In genomic region chr3:34207826-34208225, GRCh38 we compare ENCODE assay signal across 27 cellular contexts.
DNase-seq lines count a peak whose midpoint lies in the region; ATAC-seq and TF ChIP-seq lines count a peak whose summit lies in the region.
"Had no signal": no experiment of that assay in that cellular context is flagged by ENCODE, and none has a peak within 500 bp of the region (broad histone marks: within the 10 kb centered on the region; RNA-seq: fewer than 3 reads in every experiment).

No MANE protein-coding gene starts in this region.

- no peak overlapping the region for H3K4me3 Mint-ChIP-seq in nephron
- H3K4me3 Mint-ChIP-seq: activated B cell treated with CpG ODN at 0.5 μM for 24 hours; activated CD8-positive, alpha-beta T cell treated with anti-CD3 and anti-CD28 coated beads for 36 hours; activated naive CD4-positive, alpha-beta T cell treated with anti-CD3 and anti-CD28 coated beads for 36 hours; activated T-cell treated with anti-CD3 and anti-CD28 coated beads, Interleukin-2, amount 50 U/mL, for 24 hours; dendritic cell treated with granulocyte-macrophage colony-stimulating factor and Interleukin-4, amounts not matched to agents 40 ng/mL and 50 ng/mL, for 4 days; H9; T-helper 2 cell treated with Interferon-gamma antibody and Interleukin-4, amounts not matched to agents 5 μg/mL and 100 μg/mL, for 36 hours had no signal

- intact Hi-C loops in esophagus squamous epithelium (cut with DNase I): no loop called here

- H3K27me3 ChIP-seq in SK-N-SH (ENCODE audit: insufficient read depth): no peaks in the 10 kb centered on the region
- H3K27me3 ChIP-seq in esophagus squamous epithelium: no peaks in the 10 kb centered on the region
- H3K27me3 ChIP-seq in smooth muscle cell (ENCODE audit: low read depth): no peaks in the 10 kb centered on the region
- H3K27me3 ChIP-seq: neutrophil, right atrium auricular region, tibial nerve had no signal

- no peaks in the 10 kb centered on the region for H3K9me3 Mint-ChIP-seq in nephron
- H3K9me3 Mint-ChIP-seq: activated B cell treated with CpG ODN at 0.5 μM for 24 hours; activated CD8-positive, alpha-beta T cell treated with anti-CD3 and anti-CD28 coated beads for 36 hours; activated naive CD4-positive, alpha-beta T cell treated with anti-CD3 and anti-CD28 coated beads for 36 hours; activated T-cell treated with anti-CD3 and anti-CD28 coated beads, Interleukin-2, amount 50 U/mL, for 24 hours; dendritic cell treated with granulocyte-macrophage colony-stimulating factor and Interleukin-4, amounts not matched to agents 40 ng/mL and 50 ng/mL, for 4 days; H9; T-helper 2 cell treated with Interferon-gamma antibody and Interleukin-4, amounts not matched to agents 5 μg/mL and 100 μg/mL, for 36 hours had no signal

- no peaks in the 10 kb centered on the region for H3K9me2 ChIP-seq in SK-N-SH

- H3K36me3 ChIP-seq in SK-N-SH (replicated peaks in 1 of 2; ENCODE audit: control insufficient read depth in 1 of 2, insufficient read depth in 2 of 2, low read length in 1 of 2) (no peaks in the 10 kb centered on the region), esophagus squamous epithelium (no peaks in the 10 kb centered on the region), smooth muscle cell (ENCODE audit: low read depth) (no peaks in the 10 kb centered on the region)
- H3K36me3 ChIP-seq: neutrophil, right atrium auricular region, tibial nerve had no signal

- TF ChIP-seq EP300 in SK-N-SH (IDR thresholded peaks at IDR 0.05; ENCODE audit: borderline replicate concordance in 1 of 2, low read depth in 1 of 2, low read length in 1 of 2): no peak

- no peak for TF ChIP-seq RAD21 in SK-N-SH (IDR thresholded peaks at IDR 0.05; ENCODE audit: low read length)

- H2AFZ ChIP-seq in SK-N-SH (ENCODE audit: low read depth) (no peak overlapping the region), smooth muscle cell (ENCODE audit: low read depth) (no peak overlapping the region)

- H3K79me2 ChIP-seq in SK-N-SH (ENCODE audit: insufficient read depth): no peaks in the 10 kb centered on the region
- H3K79me2 ChIP-seq in smooth muscle cell (ENCODE audit: low read depth): no peaks in the 10 kb centered on the region

- TF ChIP-seq POLR2A in esophagus squamous epithelium (IDR thresholded peaks at IDR 0.05): no peak

- H3K4me1 Mint-ChIP-seq in nephron: peaks cover 18% of the 10 kb centered on the region
- H3K4me1 Mint-ChIP-seq: H9 had no signal

- H3K27ac ChIP-seq in SK-N-SH (ENCODE audit: low read depth in 2 of 2, low read length in 1 of 2): no peak overlapping the region
- peak overlapping the region; percentile 40 to 73 (median 56) for H3K27ac ChIP-seq in esophagus squamous epithelium
- H3K27ac ChIP-seq in smooth muscle cell (ENCODE audit: low read depth): no peak overlapping the region
- H3K27ac ChIP-seq: 22Rv1, epithelial cell of prostate, neutrophil, right atrium auricular region, tibial nerve had no signal

- DNase-seq in SK-N-SH (no peak), esophagus squamous epithelium (lab: John Stamatoyannopoulos, UW) (no peak), NCI-H2227 (lab: John Stamatoyannopoulos, UW; ENCODE audit: unreplicated experiment) (no peak), smooth muscle cell (lab: John Stamatoyannopoulos, UW; ENCODE audit: unreplicated experiment) (no peak), KG1 (lab: John Stamatoyannopoulos, UW) (no peak), GM13977 (ENCODE audit: low spot score) (no peak)
- DNase-seq: activated B cell treated with CpG ODN at 0.5 μM for 24 hours; activated CD8-positive, alpha-beta T cell treated with anti-CD3 and anti-CD28 coated beads for 36 hours; activated naive CD4-positive, alpha-beta T cell treated with anti-CD3 and anti-CD28 coated beads for 36 hours; activated T-cell treated with anti-CD3 and anti-CD28 coated beads, Interleukin-2, amount 50 U/mL, for 24 hours; anterior cingulate cortex; GDM1; H9; left colon; NCI-H1417 treated with DMSO at 0.1 percent for 48 hours; OCI-M1; SHP77; stimulated activated CD4-positive, alpha-beta T cell treated with anti-CD3 and anti-CD28 coated beads, Interleukin-15, amount 100 ng/mL, for 24 hours had no signal

- H3K4me3 ChIP-seq in SK-N-SH (ENCODE audit: low read depth in 2 of 2, low read length in 1 of 2) (no peak overlapping the region), esophagus squamous epithelium (no peak overlapping the region), smooth muscle cell (no peak overlapping the region)
- H3K4me3 ChIP-seq: right atrium auricular region, tibial nerve had no signal

- CTCF ChIA-PET in SK-N-SH (lab: Yijun Ruan, JAX): no interaction called here

- H3K4me1 ChIP-seq in SK-N-SH (ENCODE audit: control insufficient read depth in 1 of 2, insufficient read depth in 2 of 2, low read depth in 1 of 2, low read length in 1 of 2) (peaks cover 2 to 12% of the 10 kb centered on the region in 2 experiments; a peak in 2 of 4 replicates), esophagus squamous epithelium (peaks cover 0 to 14% (median 13%) of the 10 kb centered on the region in 3 donors), smooth muscle cell (ENCODE audit: low read depth) (no peaks in the 10 kb centered on the region)

- POLR2A ChIA-PET in SK-N-SH (lab: Yijun Ruan, JAX): no interaction called here

- H3K4me2 ChIP-seq in SK-N-SH: no peak overlapping the region
- H3K4me2 ChIP-seq in smooth muscle cell: no peak overlapping the region

- H3K27me3 Mint-ChIP-seq in nephron (ENCODE audit: low read depth): peaks cover 3% of the 10 kb centered on the region
- H3K27me3 Mint-ChIP-seq: activated B cell treated with CpG ODN at 0.5 μM for 24 hours; activated CD8-positive, alpha-beta T cell treated with anti-CD3 and anti-CD28 coated beads for 36 hours; dendritic cell treated with granulocyte-macrophage colony-stimulating factor and Interleukin-4, amounts not matched to agents 40 ng/mL and 50 ng/mL, for 4 days had no signal

- in situ Hi-C loops in GM13977 (cut with MboI; ENCODE audit: low pct_unique_long_range_greater_than_20kb, low sequenced_read_pairs, unreplicated experiment): no loop called here

- H3K36me3 Mint-ChIP-seq in nephron (ENCODE audit: low read depth): no peaks in the 10 kb centered on the region

- peak overlapping the region; percentile 49 to 79 (median 54) for H3K27ac Mint-ChIP-seq in nephron
- H3K27ac Mint-ChIP-seq: activated B cell treated with CpG ODN at 0.5 μM for 24 hours; activated CD8-positive, alpha-beta T cell treated with anti-CD3 and anti-CD28 coated beads for 36 hours; activated naive CD4-positive, alpha-beta T cell treated with anti-CD3 and anti-CD28 coated beads for 36 hours; activated T-cell treated with anti-CD3 and anti-CD28 coated beads, Interleukin-2, amount 50 U/mL, for 24 hours; dendritic cell treated with granulocyte-macrophage colony-stimulating factor and Interleukin-4, amounts not matched to agents 40 ng/mL and 50 ng/mL, for 4 days; H9; T-helper 2 cell treated with Interferon-gamma antibody and Interleukin-4, amounts not matched to agents 5 μg/mL and 100 μg/mL, for 36 hours had no signal

- no peak for ATAC-seq in SK-N-SH treated with all-trans-retinoic acid at 6 μM for 48 hours
- ATAC-seq: activated CD8-positive, alpha-beta T cell treated with anti-CD3 and anti-CD28 coated beads for 36 hours; left colon had no signal

- no peaks in the 10 kb centered on the region for H3K9me3 ChIP-seq in SK-N-SH
- no peaks in the 10 kb centered on the region for H3K9me3 ChIP-seq in esophagus squamous epithelium
- no peaks in the 10 kb centered on the region for H3K9me3 ChIP-seq in smooth muscle cell (replicated peaks; ENCODE audit: low read depth)
- H3K9me3 ChIP-seq: neutrophil, right atrium auricular region, tibial nerve had no signal

- H3F3A ChIP-seq in SK-N-SH (replicated peaks; ENCODE audit: insufficient read depth): no peaks in the 10 kb centered on the region
- no peaks in the 10 kb centered on the region for H3F3A ChIP-seq in smooth muscle cell (ENCODE audit: low read depth)

- no peaks in the 10 kb centered on the region for H4K20me1 ChIP-seq in SK-N-SH (ENCODE audit: insufficient read depth)
- H4K20me1 ChIP-seq in smooth muscle cell (ENCODE audit: low read depth): no peaks in the 10 kb centered on the region

- no peak for TF ChIP-seq CTCF in SK-N-SH (IDR thresholded peaks at IDR 0.05)
- no peak for TF ChIP-seq CTCF in esophagus squamous epithelium (IDR thresholded peaks at IDR 0.05)
- no peak for TF ChIP-seq CTCF in nephron (IDR thresholded peaks at IDR 0.05; ENCODE audit: unreplicated experiment in 3 of 3)
- TF ChIP-seq CTCF in smooth muscle cell (IDR thresholded peaks at IDR 0.05; ENCODE audit: borderline replicate concordance, insufficient read depth, poor library complexity, severe bottlenecking): no peak
- no peak for TF ChIP-seq CTCF in GM13977 (IDR thresholded peaks at IDR 0.05; ENCODE audit: extremely low read depth, insufficient read depth, missing control alignments)

- H3K9ac ChIP-seq in SK-N-SH (no peak overlapping the region), smooth muscle cell (ENCODE audit: low read depth) (no peak overlapping the region)

- 29% methylated on average over 1 of the region's 1 CpG for whole genome bisulfite sequencing in SK-N-SH (ENCODE audit: low lambda C conversion rate)
- WGBS in esophagus squamous epithelium, 2 donors: 50 to 83% methylated on average over 1 of the region's 1 CpG
- WGBS in smooth muscle cell (ENCODE audit: low lambda C conversion rate): 89% methylated on average over 1 of the region's 1 CpG

TF ChIP-seq in SK-N-SH treated with all-trans-retinoic acid at 6 μM for 48 hours, 23 proteins besides CTCF, POLR2A, EP300 and RAD21:
- TF ChIP-seq ISL1 (CRISPR knock-in tag; IDR thresholded peaks at IDR 0.05) (0 out of 2 replicates have a peak, but pooled peaks have one; percentile 18), ARNTL (CRISPR knock-in tag; IDR thresholded peaks at IDR 0.05; ENCODE audit: borderline replicate concordance, low read depth) (no peak)

TF ChIP-seq in SK-N-SH, 30 proteins besides CTCF, POLR2A, EP300 and RAD21 (continues in another document):
- TF ChIP-seq USF2 (IDR thresholded peaks at IDR 0.05; ENCODE audit: borderline replicate concordance, low read depth, low read length) (no peak), FOXM1 (IDR thresholded peaks at IDR 0.05; ENCODE audit: low read depth) (no peak), RCOR1 (IDR thresholded peaks at IDR 0.05; ENCODE audit: low read length) (no peak), YY1 (IDR thresholded peaks at IDR 0.05; ENCODE audit: low read depth) (no peak), POLR2AphosphoS5 (IDR thresholded peaks at IDR 0.05; ENCODE audit: low read depth, low read length) (no peak)

Comparison
In these comparisons a context has a peak if more than half of its experiments do, and no peak if none do; other contexts are left out.
1. H3K27ac ChIP-seq: peak in esophagus squamous epithelium (4 of 4); none in SK-N-SH (0 of 2) and smooth muscle cell (single experiment).